1 cellular context compared by ENCODE assay signal in the genomic region with DNA sequence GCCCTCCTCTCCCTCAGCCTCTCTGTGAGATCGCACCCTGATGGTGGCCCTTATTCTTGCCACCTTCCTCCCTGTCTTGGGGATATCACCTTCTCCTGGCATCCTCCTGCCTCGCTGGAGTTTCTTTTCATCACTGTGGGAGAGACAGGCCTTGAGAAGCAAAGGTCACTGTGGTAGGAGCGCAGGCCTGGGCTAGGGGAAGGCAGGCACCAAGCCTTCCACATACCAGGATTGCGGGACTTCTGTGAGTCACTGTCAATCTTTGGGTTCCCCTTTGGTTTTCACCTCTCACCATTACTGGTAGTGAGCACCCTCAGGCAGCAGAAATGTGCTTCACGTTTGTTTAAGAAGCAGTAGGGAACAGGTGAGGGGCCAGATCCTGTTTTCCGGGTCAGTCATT.
TF ChIP-seq lines count a peak whose summit lies in the region.

No MANE protein-coding gene starts in this region.

TF ChIP-seq in H1, 55 proteins besides CTCF, POLR2A, EP300 and RAD21:
- TF ChIP-seq RXRA (IDR thresholded peaks at IDR 0.05; ENCODE audit: insufficient read depth, low read depth, low read length) = no peak
- TF ChIP-seq SIN3A (conservative IDR thresholded peaks at IDR 0.05 in 1 of 2, IDR thresholded peaks at IDR 0.05 in 1 of 2; ENCODE audit: low read depth in 1 of 2, low read length in 2 of 2) = no peak
- TF ChIP-seq TBP (IDR thresholded peaks at IDR 0.05; ENCODE audit: low read depth, low read length) = no peak
- TF ChIP-seq CBX8 (IDR thresholded peaks at IDR 0.05; ENCODE audit: borderline replicate concordance, low read depth, low read length) = no peak
- no peak for TF ChIP-seq TAF1 (IDR thresholded peaks at IDR 0.05; ENCODE audit: low read depth, low read length)
- TF ChIP-seq ASH2L (IDR thresholded peaks at IDR 0.05; ENCODE audit: low read length) = no peak
- TF ChIP-seq, protein P1, sequence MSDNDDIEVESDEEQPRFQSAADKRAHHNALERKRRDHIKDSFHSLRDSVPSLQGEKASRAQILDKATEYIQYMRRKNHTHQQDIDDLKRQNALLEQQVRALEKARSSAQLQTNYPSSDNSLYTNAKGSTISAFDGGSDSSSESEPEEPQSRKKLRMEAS (IDR thresholded peaks at IDR 0.05) = no peak
- TF ChIP-seq CHD2 (IDR thresholded peaks at IDR 0.05; ENCODE audit: low read length) = no peak
- TF ChIP-seq, protein P2, sequence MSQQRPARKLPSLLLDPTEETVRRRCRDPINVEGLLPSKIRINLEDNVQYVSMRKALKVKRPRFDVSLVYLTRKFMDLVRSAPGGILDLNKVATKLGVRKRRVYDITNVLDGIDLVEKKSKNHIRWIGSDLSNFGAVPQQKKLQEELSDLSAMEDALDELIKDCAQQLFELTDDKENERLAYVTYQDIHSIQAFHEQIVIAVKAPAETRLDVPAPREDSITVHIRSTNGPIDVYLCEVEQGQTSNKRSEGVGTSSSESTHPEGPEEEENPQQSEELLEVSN (IDR thresholded peaks at IDR 0.05) = no peak
- no peak for TF ChIP-seq HDAC2 (IDR thresholded peaks at IDR 0.05; ENCODE audit: borderline replicate concordance in 1 of 2, low read depth in 2 of 2, low read length in 2 of 2)
- TF ChIP-seq SAP30 (IDR thresholded peaks at IDR 0.05; ENCODE audit: insufficient read depth, insufficient replicate concordance, low read length) = no peak
- no peak for TF ChIP-seq CREB1 (IDR thresholded peaks at IDR 0.05)
- no peak for TF ChIP-seq JUN (IDR thresholded peaks at IDR 0.05; ENCODE audit: low read depth, low read length)
- no peak for TF ChIP-seq EGR1 (IDR thresholded peaks at IDR 0.05; ENCODE audit: borderline replicate concordance, low read depth, low read length)
TF ChIP-seq in H1: peak in this region for 0.
